ENCODE assay signal across 36 cellular contexts in the genomic region with DNA sequence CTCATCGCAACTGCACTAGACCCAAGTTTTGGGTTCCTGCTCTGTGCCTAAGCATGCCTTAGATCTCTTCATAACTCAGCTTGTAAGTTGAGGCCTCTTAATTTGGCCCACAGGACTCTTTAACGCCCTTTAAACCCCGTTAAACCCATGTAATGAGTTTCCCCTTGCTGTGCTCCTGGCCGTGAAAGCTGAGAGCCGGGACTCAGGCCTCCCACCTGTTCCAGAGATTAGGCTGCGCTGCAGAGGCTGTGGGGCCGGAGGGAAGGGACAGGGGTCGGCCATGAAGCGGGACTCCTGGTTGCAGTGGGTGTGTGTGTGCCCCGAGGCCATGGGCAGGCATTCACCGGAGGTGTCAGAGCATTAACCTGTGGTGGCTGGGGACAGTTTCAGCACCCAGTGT.
"Had no signal": no experiment of that assay in that cellular context is flagged by ENCODE, and none has a peak within 500 bp of the region (broad histone marks: within the 10 kb centered on the region; RNA-seq: fewer than 3 reads in every experiment).

No MANE protein-coding gene starts in this region.

- H3K27me3 ChIP-seq: adrenal gland, body of pancreas, heart right ventricle had no signal

- H3K27ac ChIP-seq: adrenal gland, body of pancreas, epithelial cell of prostate, gastrocnemius medialis, heart right ventricle had no signal

- H3K4me1 Mint-ChIP-seq: activated CD4-positive, alpha-beta T cell treated with anti-CD3 and anti-CD28 coated beads for 36 hours; activated CD4-positive, alpha-beta T cell treated with anti-CD3 and anti-CD28 coated beads, Interleukin-2, amount 10 ng/mL, durations not matched to agents 24 days and 14 days; activated CD8-positive, alpha-beta memory T cell treated with anti-CD3 and anti-CD28 coated beads, Interleukin-2, amount 10 ng/mL, durations not matched to agents 7 days and 5 days; activated naive CD4-positive, alpha-beta T cell treated with anti-CD3 and anti-CD28 coated beads, Interleukin-2, amount 50 U/mL, for 24 hours; activated naive CD8-positive, alpha-beta T cell treated with anti-CD3 and anti-CD28 coated beads for 36 hours; activated naive CD8-positive, alpha-beta T cell treated with anti-CD3 and anti-CD28 coated beads, Interleukin-2, amount 50 U/mL, for 24 hours; T-helper 17 cell had no signal

- H3K4me3 Mint-ChIP-seq: activated CD4-positive, alpha-beta memory T cell treated with anti-CD3 and anti-CD28 coated beads for 36 hours; activated CD4-positive, alpha-beta T cell treated with anti-CD3 and anti-CD28 coated beads for 36 hours; activated CD4-positive, alpha-beta T cell treated with anti-CD3 and anti-CD28 coated beads, Interleukin-2, amount 10 ng/mL, durations not matched to agents 24 days and 14 days; activated CD8-positive, alpha-beta memory T cell treated with anti-CD3 and anti-CD28 coated beads, Interleukin-2, amount 10 ng/mL, durations not matched to agents 7 days and 5 days; activated CD8-positive, alpha-beta T cell treated with anti-CD3 and anti-CD28 coated beads, Interleukin-2, amount 10 ng/mL, durations not matched to agents 7 days and 5 days; activated naive CD4-positive, alpha-beta T cell treated with anti-CD3 and anti-CD28 coated beads for 36 hours; activated naive CD4-positive, alpha-beta T cell treated with anti-CD3 and anti-CD28 coated beads, Interleukin-2, amount 50 U/mL, for 24 hours; activated naive CD8-positive, alpha-beta T cell treated with anti-CD3 and anti-CD28 coated beads for 36 hours; activated naive CD8-positive, alpha-beta T cell treated with anti-CD3 and anti-CD28 coated beads, Interleukin-2, amount 50 U/mL, for 24 hours; activated T-helper 1 cell treated with anti-CD3 and anti-CD28 coated beads, Interleukin-12 subunit alpha, Interleukin-12 subunit beta, Interleukin-2, Interleukin-4 antibody, amounts not matched to agents 30 ng/mL and 10 ng/mL and 1 ng/mL, durations not matched to agents 14 hours and 24 hours and 36 hours; T-helper 17 cell; T-helper 2 cell treated with Interferon-gamma antibody and Interleukin-4, amounts not matched to agents 5 μg/mL and 100 μg/mL, for 36 hours had no signal

- H3K9me3 Mint-ChIP-seq: activated CD4-positive, alpha-beta memory T cell treated with anti-CD3 and anti-CD28 coated beads for 36 hours; activated CD4-positive, alpha-beta T cell treated with anti-CD3 and anti-CD28 coated beads, Interleukin-2, amount 10 ng/mL, durations not matched to agents 24 days and 14 days; activated naive CD8-positive, alpha-beta T cell treated with anti-CD3 and anti-CD28 coated beads for 36 hours; activated naive CD8-positive, alpha-beta T cell treated with anti-CD3 and anti-CD28 coated beads, Interleukin-2, amount 50 U/mL, for 24 hours had no signal

- H3K36me3 ChIP-seq: adrenal gland, gastrocnemius medialis, heart right ventricle had no signal

- H3K4me3 ChIP-seq: adrenal gland, body of pancreas, gastrocnemius medialis, heart right ventricle had no signal

- FAIRE-seq: colon, endometrium, endothelial cell of umbilical vein had no signal

- ATAC-seq: activated CD4-positive, alpha-beta T cell treated with anti-CD3 and anti-CD28 coated beads for 36 hours; activated CD8-positive, alpha-beta memory T cell treated with anti-CD3 and anti-CD28 coated beads, Interleukin-2, amount 10 ng/mL, durations not matched to agents 7 days and 5 days; activated CD8-positive, alpha-beta T cell treated with anti-CD3 and anti-CD28 coated beads, Interleukin-2, amount 10 ng/mL, durations not matched to agents 7 days and 5 days; activated naive CD8-positive, alpha-beta T cell treated with anti-CD3 and anti-CD28 coated beads, Interleukin-2, amount 50 U/mL, for 24 hours; body of pancreas; gastrocnemius medialis; heart right ventricle; T-helper 17 cell had no signal

- H3K27ac Mint-ChIP-seq: activated CD4-positive, alpha-beta memory T cell treated with anti-CD3 and anti-CD28 coated beads for 36 hours; activated CD4-positive, alpha-beta T cell treated with anti-CD3 and anti-CD28 coated beads for 36 hours; activated CD4-positive, alpha-beta T cell treated with anti-CD3 and anti-CD28 coated beads, Interleukin-2, amount 10 ng/mL, durations not matched to agents 24 days and 14 days; activated CD8-positive, alpha-beta memory T cell treated with anti-CD3 and anti-CD28 coated beads, Interleukin-2, amount 10 ng/mL, durations not matched to agents 7 days and 5 days; activated CD8-positive, alpha-beta T cell treated with anti-CD3 and anti-CD28 coated beads, Interleukin-2, amount 10 ng/mL, durations not matched to agents 7 days and 5 days; activated naive CD4-positive, alpha-beta T cell treated with anti-CD3 and anti-CD28 coated beads for 36 hours; activated naive CD4-positive, alpha-beta T cell treated with anti-CD3 and anti-CD28 coated beads, Interleukin-2, amount 50 U/mL, for 24 hours; activated naive CD8-positive, alpha-beta T cell treated with anti-CD3 and anti-CD28 coated beads for 36 hours; activated naive CD8-positive, alpha-beta T cell treated with anti-CD3 and anti-CD28 coated beads, Interleukin-2, amount 50 U/mL, for 24 hours; activated T-helper 1 cell treated with anti-CD3 and anti-CD28 coated beads, Interleukin-12 subunit alpha, Interleukin-12 subunit beta, Interleukin-2, Interleukin-4 antibody, amounts not matched to agents 30 ng/mL and 10 ng/mL and 1 ng/mL, durations not matched to agents 14 hours and 24 hours and 36 hours; activated T-helper 2 cell treated with anti-CD3 and anti-CD28 coated beads, Interferon-gamma antibody, Interleukin-2, Interleukin-4, amounts not matched to agents 10 μg/mL and 5 μg/mL and 100 μg/mL, durations not matched to agents 14 hours and 24 hours and 36 hours; T-helper 17 cell; T-helper 2 cell treated with Interferon-gamma antibody and Interleukin-4, amounts not matched to agents 5 μg/mL and 100 μg/mL, for 36 hours had no signal

- DNase-seq: activated CD4-positive, alpha-beta memory T cell treated with anti-CD3 and anti-CD28 coated beads for 36 hours; activated CD4-positive, alpha-beta T cell treated with anti-CD3 and anti-CD28 coated beads for 36 hours; activated CD4-positive, alpha-beta T cell treated with anti-CD3 and anti-CD28 coated beads, Interleukin-2, amount 10 ng/mL, durations not matched to agents 24 days and 14 days; activated CD4-positive, CD25-positive, alpha-beta regulatory T cell; activated CD4-positive, CD25-positive, alpha-beta regulatory T cell treated with anti-CD3 and anti-CD28 coated beads, Interleukin-2, amount 50 U/mL, for 72 hours; activated CD8-positive, alpha-beta memory T cell treated with anti-CD3 and anti-CD28 coated beads, Interleukin-2, amount 10 ng/mL, durations not matched to agents 7 days and 5 days; activated CD8-positive, alpha-beta memory T cell treated with anti-CD3 and anti-CD28 coated beads, Interleukin-2, amount 50 U/mL, for 4 hours; activated CD8-positive, alpha-beta T cell treated with anti-CD3 and anti-CD28 coated beads, Interleukin-2, amount 10 ng/mL, durations not matched to agents 7 days and 5 days; activated effector memory CD4-positive, alpha-beta T cell treated with anti-CD3 and anti-CD28 coated beads, Interleukin-2, amount 50 U/mL, for 16 hours; activated naive CD4-positive, alpha-beta T cell treated with anti-CD3 and anti-CD28 coated beads for 36 hours; activated naive CD8-positive, alpha-beta T cell treated with anti-CD3 and anti-CD28 coated beads for 36 hours; activated naive CD8-positive, alpha-beta T cell treated with anti-CD3 and anti-CD28 coated beads, Interleukin-2, amount 50 U/mL, for 24 hours; activated T-cell treated with anti-CD3 and anti-CD28 coated beads, Interleukin-2, amount 50 U/mL, for 1 hour; activated T-cell treated with anti-CD3 and anti-CD28 coated beads, Interleukin-2, amount 50 U/mL, for 48 hours; adrenal gland; amygdala; aorta; body of pancreas; caudate nucleus; cortex of kidney; dermis blood vessel endothelial cell; effector CD4-positive, alpha-beta T cell; foreskin fibroblast; gastrocnemius medialis; heart right ventricle; T-helper 1 cell; T-helper 17 cell; T1000 had no signal

- H3K9me3 ChIP-seq: adrenal gland, body of pancreas, gastrocnemius medialis had no signal

- H3K36me3 Mint-ChIP-seq: activated CD4-positive, alpha-beta memory T cell treated with anti-CD3 and anti-CD28 coated beads for 36 hours; activated CD8-positive, alpha-beta memory T cell treated with anti-CD3 and anti-CD28 coated beads, Interleukin-2, amount 10 ng/mL, durations not matched to agents 7 days and 5 days; activated naive CD4-positive, alpha-beta T cell treated with anti-CD3 and anti-CD28 coated beads, Interleukin-2, amount 50 U/mL, for 24 hours; activated naive CD8-positive, alpha-beta T cell treated with anti-CD3 and anti-CD28 coated beads for 36 hours had no signal

- H3K4me1 ChIP-seq: adrenal gland, gastrocnemius medialis, heart right ventricle had no signal
